19 cellular contexts compared by ENCODE assay signal in the genomic region with DNA sequence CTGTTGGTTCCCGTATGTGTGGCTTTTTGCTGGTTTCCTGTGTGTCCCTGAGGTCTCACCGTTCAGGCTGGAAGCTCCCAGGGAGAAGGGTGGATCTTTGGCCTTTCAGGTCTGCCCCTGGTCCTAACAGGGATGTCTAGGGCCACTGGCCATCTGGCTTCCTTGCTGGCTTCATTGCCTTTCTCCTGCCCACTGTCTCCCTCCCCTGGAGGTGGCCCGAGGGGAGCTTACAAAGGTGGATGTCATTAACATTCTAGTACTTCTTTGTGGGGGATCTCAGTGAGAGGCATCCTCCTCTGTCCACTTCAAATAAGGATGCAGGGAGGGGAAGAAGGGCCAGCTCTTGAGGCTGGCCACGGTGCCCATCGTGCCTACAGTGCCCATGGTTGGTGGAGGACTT. TPM values are rescaled to one million over a fixed set of nuclear protein-coding genes. Genes with fewer than 3 reads are reported as not detected.
"Had no signal": no experiment of that assay in that cellular context is flagged by ENCODE, and none has a peak within 500 bp of the region (broad histone marks: within the 10 kb centered on the region; RNA-seq: fewer than 3 reads in every experiment).

No MANE protein-coding gene starts in this region.

- H3K4me3 ChIP-seq: body of pancreas, coronary artery, left lung, prostate gland, tibial nerve had no signal

- H3K9me3 ChIP-seq: body of pancreas, left lung, prostate gland, tibial nerve had no signal

- ATAC-seq: activated CD8-positive, alpha-beta T cell treated with anti-CD3 and anti-CD28 coated beads, Interleukin-2, amount 10 ng/mL, durations not matched to agents 7 days and 5 days; activated naive CD4-positive, alpha-beta T cell treated with anti-CD3 and anti-CD28 coated beads, Interleukin-2, amount 50 U/mL, for 72 hours; activated T-cell treated with anti-CD3 and anti-CD28 coated beads, Interleukin-2, amount 50 U/mL, for 72 hours; stimulated activated memory B cell treated with anti-CD40 and anti-IgM and Interleukin-4, amounts not matched to agents 10 μg/mL and 1 μg/mL and 100 μg/mL, for 72 hours had no signal

- H3K27me3 ChIP-seq: body of pancreas, tibial nerve had no signal

- DNase-seq: activated B cell treated with CpG ODN at 0.5 μM for 24 hours; activated CD4-positive, alpha-beta T cell treated with anti-CD3 and anti-CD28 coated beads, Interleukin-2, amount 10 ng/mL, durations not matched to agents 24 days and 14 days; activated CD8-positive, alpha-beta memory T cell treated with anti-CD3 and anti-CD28 coated beads, Interleukin-2, amount 50 U/mL, for 4 hours; activated CD8-positive, alpha-beta T cell treated with anti-CD3 and anti-CD28 coated beads, Interleukin-2, amount 10 ng/mL, durations not matched to agents 7 days and 5 days; activated gamma-delta T cell; activated T-cell treated with anti-CD3 and anti-CD28 coated beads, Interleukin-2, amount 50 U/mL, for 72 hours; foreskin melanocyte; mesenchymal stem cell; nephron progenitor cell; stimulated activated CD4-positive, alpha-beta T cell treated with anti-CD3 and anti-CD28 coated beads, Interleukin-2, amount 100 ng/mL, for 48 hours; SW 1271 had no signal

- H3K4me1 ChIP-seq: body of pancreas, left lung, prostate gland had no signal

- H3K36me3 ChIP-seq: left lung, prostate gland, tibial nerve had no signal

- H3K27ac ChIP-seq: body of pancreas, prostate gland had no signal

RNA-seq across cellular contexts. Expression of a gene that starts 35.2 kb away (rescaled TPM):
- total RNA-seq: activated B cell treated with CpG ODN at 0.5 μM for 24 hours; activated CD4-positive, alpha-beta T cell treated with anti-CD3 and anti-CD28 coated beads, Interleukin-2, amount 10 ng/mL, durations not matched to agents 24 days and 14 days; activated CD8-positive, alpha-beta T cell treated with anti-CD3 and anti-CD28 coated beads, Interleukin-2, amount 10 ng/mL, durations not matched to agents 7 days and 5 days; activated naive CD4-positive, alpha-beta T cell treated with anti-CD3 and anti-CD28 coated beads, Interleukin-2, amount 50 U/mL, for 72 hours had no signal
- polyA plus RNA-seq: fibroblast of lung had no signal
